25 cellular contexts compared by ENCODE assay signal in the genomic region with DNA sequence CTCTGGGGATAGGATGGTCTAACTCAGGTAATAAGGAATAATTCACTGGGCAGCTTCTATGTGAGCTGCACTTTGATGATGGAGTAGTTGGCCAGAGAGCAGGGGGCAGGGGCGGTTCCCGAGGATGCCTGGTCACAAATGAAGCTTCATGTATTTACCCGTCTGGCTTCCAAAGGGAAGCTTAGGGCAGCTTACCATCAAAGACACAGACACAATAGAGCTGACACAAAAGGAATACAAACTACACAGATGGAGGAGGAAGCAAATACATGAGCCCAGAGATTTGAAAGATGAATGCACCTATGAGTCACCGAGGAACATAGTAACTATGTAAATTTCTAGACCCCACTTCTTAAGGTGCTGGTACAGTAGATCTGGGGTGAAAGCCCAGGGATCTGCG.
"Had no signal": no experiment of that assay in that cellular context is flagged by ENCODE, and none has a peak within 500 bp of the region (broad histone marks: within the 10 kb centered on the region; RNA-seq: fewer than 3 reads in every experiment).

No MANE protein-coding gene starts in this region.

- H3K36me3 Mint-ChIP-seq: naive B cell; stimulated activated naive B cell treated with anti-CD40 and anti-IgM and Interleukin-4, amounts not matched to agents 10 μg/mL and 1 μg/mL and 100 μg/mL, for 72 hours had no signal

- H3K4me1 Mint-ChIP-seq: stimulated activated naive CD8-positive, alpha-beta T cell treated with anti-CD3 and anti-CD28 coated beads, Interleukin-15, amount 100 ng/mL, for 72 hours had no signal

- ATAC-seq: left colon; left ventricle myocardium superior; sciatic nerve; stimulated activated naive B cell treated with anti-CD40 and anti-IgM and Interleukin-4, amounts not matched to agents 10 μg/mL and 1 μg/mL and 100 μg/mL, for 72 hours; stimulated activated naive CD8-positive, alpha-beta T cell treated with anti-CD3 and anti-CD28 coated beads, Interleukin-15, amount 100 ng/mL, for 72 hours had no signal

- H3K4me3 ChIP-seq: dorsolateral prefrontal cortex, esophagus squamous epithelium, hepatocyte, lung, prostate gland, spleen, testis, transverse colon had no signal

- H3K4me1 ChIP-seq: parathyroid adenoma, prostate gland, testis had no signal

- DNase-seq: cortex of kidney; dorsolateral prefrontal cortex; effector CD8-positive, alpha-beta T cell; esophagus squamous epithelium; foreskin fibroblast; head of caudate nucleus; left colon; left ventricle myocardium superior; mesenchymal stem cell; midbrain; naive B cell; spleen; stimulated activated CD4-positive, alpha-beta T cell treated with anti-CD3 and anti-CD28 coated beads, Interleukin-15, amount 100 ng/mL, for 24 hours; stimulated activated CD4-positive, alpha-beta T cell treated with anti-CD3 and anti-CD28 coated beads, Interleukin-1b, Interleukin-23, amount 100 ng/mL, for 48 hours; stimulated activated CD4-positive, alpha-beta T cell treated with anti-CD3 and anti-CD28 coated beads, Interleukin-4, amount 100 ng/mL, for 4 hours; stimulated activated naive B cell treated with anti-CD40 and anti-IgM and Interleukin-4, amounts not matched to agents 10 μg/mL and 1 μg/mL and 100 μg/mL, for 72 hours; stimulated activated naive CD8-positive, alpha-beta T cell treated with anti-CD3 and anti-CD28 coated beads, Interleukin-15, amount 100 ng/mL, for 72 hours; testis; transverse colon had no signal

- H3K27ac ChIP-seq: dorsolateral prefrontal cortex, hepatocyte, parathyroid adenoma, prostate gland, spleen, testis, transverse colon had no signal

- H3K9me3 Mint-ChIP-seq: naive B cell; nephron; stimulated activated naive B cell treated with anti-CD40 and anti-IgM and Interleukin-4, amounts not matched to agents 10 μg/mL and 1 μg/mL and 100 μg/mL, for 72 hours; stimulated activated naive CD8-positive, alpha-beta T cell treated with anti-CD3 and anti-CD28 coated beads, Interleukin-15, amount 100 ng/mL, for 72 hours had no signal

- H3K9me3 ChIP-seq: esophagus squamous epithelium, prostate gland, spleen, testis, transverse colon had no signal

- H3K27ac Mint-ChIP-seq: nephron; stimulated activated naive B cell treated with anti-CD40 and anti-IgM and Interleukin-4, amounts not matched to agents 10 μg/mL and 1 μg/mL and 100 μg/mL, for 72 hours; stimulated activated naive CD8-positive, alpha-beta T cell treated with anti-CD3 and anti-CD28 coated beads, Interleukin-15, amount 100 ng/mL, for 72 hours had no signal

- H3K27me3 ChIP-seq: hepatocyte, testis, transverse colon had no signal

- H3K36me3 ChIP-seq: esophagus squamous epithelium, prostate gland, spleen, transverse colon had no signal

- H3K4me3 Mint-ChIP-seq: naive B cell; nephron; stimulated activated naive B cell treated with anti-CD40 and anti-IgM and Interleukin-4, amounts not matched to agents 10 μg/mL and 1 μg/mL and 100 μg/mL, for 72 hours; stimulated activated naive CD8-positive, alpha-beta T cell treated with anti-CD3 and anti-CD28 coated beads, Interleukin-15, amount 100 ng/mL, for 72 hours had no signal
